33 cellular contexts compared by ENCODE assay signal in the genomic region with DNA sequence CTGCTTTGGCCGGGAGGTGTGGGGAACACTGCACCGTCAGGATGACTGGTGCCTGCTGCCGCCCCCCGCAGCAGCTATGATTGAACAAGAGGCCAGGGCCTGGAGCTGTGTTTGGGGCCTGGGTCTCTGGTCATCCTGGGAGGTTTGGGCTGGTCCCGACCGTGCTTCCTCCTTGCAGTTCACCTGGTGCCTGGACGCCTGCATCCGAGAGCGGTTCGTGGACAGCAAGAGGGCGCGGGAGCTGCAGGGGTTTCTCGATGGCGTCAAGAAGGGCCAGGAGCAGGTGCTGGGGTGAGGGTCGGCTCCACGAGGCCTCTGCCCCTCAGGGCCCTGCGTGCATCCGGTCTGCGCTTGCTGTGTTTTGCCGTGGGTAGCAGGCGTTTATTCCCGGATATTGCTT. TPM values are rescaled to one million over a fixed set of nuclear protein-coding genes. Genes with fewer than 3 reads are reported as not detected.
"Had no signal": no experiment of that assay in that cellular context is flagged by ENCODE, and none has a peak within 500 bp of the region (broad histone marks: within the 10 kb centered on the region; RNA-seq: fewer than 3 reads in every experiment).

No MANE protein-coding gene starts in this region.

- H3K27me3 Mint-ChIP-seq: naive thymus-derived CD4-positive, alpha-beta T cell had no signal

- H2AFZ ChIP-seq: neural progenitor cell had no signal

- H3K27ac Mint-ChIP-seq: endodermal cell; naive thymus-derived CD4-positive, alpha-beta T cell; nephron; neural progenitor cell had no signal

- DNase-seq: effector CD8-positive, alpha-beta T cell; endodermal cell; foreskin fibroblast; gastrocnemius medialis; head of caudate nucleus; mammary epithelial cell; mesendoderm; midbrain; stimulated activated CD4-positive, alpha-beta T cell treated with anti-CD3 and anti-CD28 coated beads, Interleukin-2, amount 100 ng/mL, for 24 hours; stimulated activated CD4-positive, alpha-beta T cell treated with anti-CD3 and anti-CD28 coated beads, Interleukin-4, amount 100 ng/mL, for 24 hours; stimulated activated naive CD8-positive, alpha-beta T cell treated with anti-CD3 and anti-CD28 coated beads, Interleukin-15, Interleukin-2, amounts not matched to agents 100 U/mL and 50 U/mL, for 24 hours; substantia nigra; testis; tibial artery had no signal

- H3K4me2 ChIP-seq: neural progenitor cell, smooth muscle cell had no signal

- H3K27ac ChIP-seq: epithelial cell of prostate, gastrocnemius medialis, neural progenitor cell, prostate gland, right atrium auricular region, testis, tibial artery, vagina had no signal

- H3K9me3 Mint-ChIP-seq: endodermal cell; naive thymus-derived CD4-positive, alpha-beta T cell; nephron; stimulated activated effector memory CD8-positive, alpha-beta T cell treated with anti-CD3 and anti-CD28 coated beads, Interleukin-12 subunit alpha, Interleukin-12 subunit beta, amount 100 ng/mL, for 72 hours had no signal

- H3K4me3 Mint-ChIP-seq: endodermal cell; naive thymus-derived CD4-positive, alpha-beta T cell; nephron; neural progenitor cell; stimulated activated effector memory CD8-positive, alpha-beta T cell treated with anti-CD3 and anti-CD28 coated beads, Interleukin-12 subunit alpha, Interleukin-12 subunit beta, amount 100 ng/mL, for 72 hours had no signal

- H3K4me1 Mint-ChIP-seq: endodermal cell had no signal

- H3K4me1 ChIP-seq: neural progenitor cell had no signal

- H3K9me3 ChIP-seq: gastrocnemius medialis, prostate gland, right atrium auricular region, testis, tibial artery, vagina had no signal

- H3K9ac ChIP-seq: neural progenitor cell had no signal

- ATAC-seq: esophagus mucosa; gastrocnemius medialis; naive thymus-derived CD4-positive, alpha-beta T cell; sciatic nerve; stimulated activated effector memory CD8-positive, alpha-beta T cell treated with anti-CD3 and anti-CD28 coated beads, Interleukin-12 subunit alpha, Interleukin-12 subunit beta, amount 100 ng/mL, for 72 hours; stimulated activated naive CD8-positive, alpha-beta T cell treated with anti-CD3 and anti-CD28 coated beads, Interleukin-15, Interleukin-2, amounts not matched to agents 100 U/mL and 50 U/mL, for 24 hours had no signal

- H3K4me3 ChIP-seq: gastrocnemius medialis, neural progenitor cell, prostate gland, right atrium auricular region, smooth muscle cell, testis, tibial artery, vagina had no signal

- H3K36me3 ChIP-seq: neural progenitor cell had no signal

- H3K27me3 ChIP-seq: gastrocnemius medialis, neural progenitor cell, right atrium auricular region, testis, tibial artery, vagina had no signal

- FAIRE-seq: colon, keratinocyte had no signal

RNA-seq across cellular contexts. Expression of a gene that starts 13.0 kb away (rescaled TPM):
- total RNA-seq: endodermal cell; esophagus mucosa; gastrocnemius medialis; glomerular endothelial cell; left lobe of liver; lower leg skin; mammary epithelial cell; mucosa of gallbladder; naive thymus-derived CD4-positive, alpha-beta T cell; right atrium auricular region; sciatic nerve; smooth muscle cell; ureter; vagina had no signal
- polyA plus RNA-seq: keratinocyte; mammary epithelial cell; naive thymus-derived CD4-positive, alpha-beta T cell; smooth muscle cell had no signal

RNA-seq across cellular contexts. Expression of a gene that starts 33.4 kb away (rescaled TPM):
- total RNA-seq: gastrocnemius medialis, glomerular endothelial cell, left lobe of liver, mammary epithelial cell, osteocyte, right atrium auricular region, sciatic nerve, smooth muscle cell, ureter, vagina had no signal
- polyA plus RNA-seq: keratinocyte; mammary epithelial cell; naive thymus-derived CD4-positive, alpha-beta T cell; smooth muscle cell had no signal
